8 cellular contexts compared by ENCODE assay signal in the genomic region with DNA sequence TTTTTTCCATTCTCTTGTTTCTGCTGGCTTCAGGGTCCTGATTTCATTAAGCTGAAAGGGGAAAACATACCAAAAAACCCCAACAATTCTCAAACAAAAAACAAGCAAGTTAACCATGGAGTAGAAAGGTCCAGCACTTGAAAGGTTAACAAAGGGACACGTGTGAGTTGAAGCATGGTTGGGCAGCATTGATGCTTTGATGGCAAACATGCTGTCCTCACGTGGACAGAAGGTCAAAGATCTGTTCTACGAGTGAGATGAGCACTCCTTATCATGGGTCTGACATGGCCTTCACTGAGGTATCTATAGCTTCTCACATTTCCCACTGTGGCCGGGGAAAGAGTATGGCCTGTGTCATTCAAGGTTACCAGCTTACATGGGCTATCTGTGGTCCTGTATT.
"Had no signal": no experiment of that assay in that cellular context is flagged by ENCODE, and none has a peak within 500 bp of the region (broad histone marks: within the 10 kb centered on the region; RNA-seq: fewer than 3 reads in every experiment).

No MANE protein-coding gene starts in this region.

- ATAC-seq: GM12878 had no signal

- H3K4me3 ChIP-seq: GM12878 had no signal

- DNase-seq: GDM1, GF-D8 had no signal

- FAIRE-seq: G401.6, GM12878, GM12891, GM12892, GM18507, GM19239 had no signal
